8 cellular contexts compared by ENCODE assay signal in genomic region chr7:47979145-47979831, GRCh38. TPM values are rescaled to one million over a fixed set of nuclear protein-coding genes. Genes with fewer than 3 reads are reported as not detected.
DNase-seq lines count a peak whose midpoint lies in the region; ATAC-seq and TF ChIP-seq lines count a peak whose summit lies in the region.

Gene HUS1, minus strand, starts transcription at chr7:47979615. Its CDS starts 96 bp downstream, at chr7:47979519.

- peaks cover 53% of the 10 kb centered on the region for H3K36me3 Mint-ChIP-seq in activated T-helper 17 cell treated with anti-CD3 and anti-CD28 coated beads, Interleukin-2, amount 50 U/mL, for 72 hours (ENCODE audit: low read depth)
- H3K36me3 Mint-ChIP-seq in naive thymus-derived CD8-positive, alpha-beta T cell: peaks cover 5 to 43% (median 12%) of the 10 kb centered on the region in 3 donors

- no peaks in the 10 kb centered on the region for H3K9me3 Mint-ChIP-seq in activated T-helper 17 cell treated with anti-CD3 and anti-CD28 coated beads, Interleukin-2, amount 50 U/mL, for 72 hours
- no peaks in the 10 kb centered on the region for H3K9me3 Mint-ChIP-seq in naive thymus-derived CD8-positive, alpha-beta T cell

- ATAC-seq in activated T-helper 17 cell treated with anti-CD3 and anti-CD28 coated beads, Interleukin-2, amount 50 U/mL, for 72 hours (replicated peaks): peak; percentile 99
- peak; percentile 97 to 98 for ATAC-seq in naive thymus-derived CD8-positive, alpha-beta T cell

- POLR2A ChIA-PET in RWPE1 (lab: Yijun Ruan, JAX; ENCODE audit: low non-redundant PET): no interaction called here
- POLR2A ChIA-PET in naive thymus-derived CD8-positive, alpha-beta T cell (lab: Charles Lee): interaction anchor here (1.3 to 1.8 kb wide), 4 partner anchors 12 to 110 kb away, joined by 4 to 11 read pairs (median 9); partner anchors contain the start of gene UPP1

- H3K4me1 Mint-ChIP-seq in activated T-helper 17 cell treated with anti-CD3 and anti-CD28 coated beads, Interleukin-2, amount 50 U/mL, for 72 hours: peaks cover 20% of the 10 kb centered on the region
- peaks cover 14 to 35% (median 29%) of the 10 kb centered on the region in 4 donors for H3K4me1 Mint-ChIP-seq in naive thymus-derived CD8-positive, alpha-beta T cell

- H3K27ac Mint-ChIP-seq in activated T-helper 17 cell treated with anti-CD3 and anti-CD28 coated beads, Interleukin-2, amount 50 U/mL, for 72 hours: peak within 1 kb of the TSS; percentile 98
- H3K27ac Mint-ChIP-seq in naive thymus-derived CD8-positive, alpha-beta T cell: peak within 1 kb of the TSS; percentile 98 to 100 (median 100)

- H3K27me3 Mint-ChIP-seq in activated T-helper 17 cell treated with anti-CD3 and anti-CD28 coated beads, Interleukin-2, amount 50 U/mL, for 72 hours: no peaks in the 10 kb centered on the region
- peaks cover 0 to 2% (median 0%) of the 10 kb centered on the region in 5 donors for H3K27me3 Mint-ChIP-seq in naive thymus-derived CD8-positive, alpha-beta T cell

- H3K4me3 Mint-ChIP-seq in activated T-helper 17 cell treated with anti-CD3 and anti-CD28 coated beads, Interleukin-2, amount 50 U/mL, for 72 hours: peak within 1 kb of the TSS; percentile 93
- H3K4me3 Mint-ChIP-seq in naive thymus-derived CD8-positive, alpha-beta T cell: peak within 1 kb of the TSS; percentile 86 to 100 (median 98)

- H3K27ac ChIP-seq in RWPE1: peak within 1 kb of the TSS; percentile 91

- DNase-seq in EL (peak; percentile 90), GOT3 (lab: John Stamatoyannopoulos, UW) (peak; percentile 86), LHCN-M2 (ENCODE audit: low read depth) (peak; percentile 95), RWPE1 (ENCODE audit: low spot score) (peak; percentile 95), fibroblast of mammary gland (ENCODE audit: low read depth) (peak; percentile 84)
- DNase-seq in naive thymus-derived CD8-positive, alpha-beta T cell: peak; percentile 82 to 97 (median 90)
- peak; percentile 84 to 90 (median 90) for DNase-seq in stimulated activated naive CD4-positive, alpha-beta T cell (lab: John Stamatoyannopoulos, UW)

- peak within 1 kb of the TSS; percentile 92 for H3K4me3 ChIP-seq in fibroblast of mammary gland (ENCODE audit: control insufficient read depth, low read depth, low read length)

- CTCF ChIA-PET in RWPE1 (lab: Yijun Ruan, JAX): interaction anchor here (0.8 kb wide), 1 partner anchor 8 kb away, joined by 3 read pairs; no protein-coding TSS in a partner anchor

- no peak for TF ChIP-seq CTCF in RWPE1 (conservative IDR thresholded peaks at IDR 0.05; ENCODE audit: low read depth)
- no peak for TF ChIP-seq CTCF in fibroblast of mammary gland (conservative IDR thresholded peaks at IDR 0.05; ENCODE audit: control insufficient read depth, insufficient read depth, low read depth, low read length)

RNA-seq across cellular contexts. Expression of gene HUS1, which starts in this region (rescaled TPM):
- total RNA-seq in LHCN-M2 (2014; rRNA removed): 47.7 and 57.2 TPM in 2 replicates
- polyA plus RNA-seq in LHCN-M2 (2012): 31.1 TPM
- total RNA-seq in activated T-helper 17 cell treated with anti-CD3 and anti-CD28 coated beads, Interleukin-2, amount 50 U/mL, for 72 hours: 10 to 100 TPM; 50.0 to 59.7 TPM
- total RNA-seq in naive thymus-derived CD8-positive, alpha-beta T cell: 10 to 100 TPM; 74.2 to 78.8 TPM
- 10 to 100 TPM; 26.9 to 36.8 (median 32.5) TPM for polyA plus RNA-seq in naive thymus-derived CD8-positive, alpha-beta T cell

Comparison
In these comparisons a context has a peak if more than half of its experiments do, and no peak if none do; other contexts are left out.
1. Peak in every context shown above with its lines: DNase-seq, ATAC-seq, H3K4me3 ChIP-seq and H3K27ac ChIP-seq.